8 cellular contexts compared by ENCODE assay signal in the genomic region with DNA sequence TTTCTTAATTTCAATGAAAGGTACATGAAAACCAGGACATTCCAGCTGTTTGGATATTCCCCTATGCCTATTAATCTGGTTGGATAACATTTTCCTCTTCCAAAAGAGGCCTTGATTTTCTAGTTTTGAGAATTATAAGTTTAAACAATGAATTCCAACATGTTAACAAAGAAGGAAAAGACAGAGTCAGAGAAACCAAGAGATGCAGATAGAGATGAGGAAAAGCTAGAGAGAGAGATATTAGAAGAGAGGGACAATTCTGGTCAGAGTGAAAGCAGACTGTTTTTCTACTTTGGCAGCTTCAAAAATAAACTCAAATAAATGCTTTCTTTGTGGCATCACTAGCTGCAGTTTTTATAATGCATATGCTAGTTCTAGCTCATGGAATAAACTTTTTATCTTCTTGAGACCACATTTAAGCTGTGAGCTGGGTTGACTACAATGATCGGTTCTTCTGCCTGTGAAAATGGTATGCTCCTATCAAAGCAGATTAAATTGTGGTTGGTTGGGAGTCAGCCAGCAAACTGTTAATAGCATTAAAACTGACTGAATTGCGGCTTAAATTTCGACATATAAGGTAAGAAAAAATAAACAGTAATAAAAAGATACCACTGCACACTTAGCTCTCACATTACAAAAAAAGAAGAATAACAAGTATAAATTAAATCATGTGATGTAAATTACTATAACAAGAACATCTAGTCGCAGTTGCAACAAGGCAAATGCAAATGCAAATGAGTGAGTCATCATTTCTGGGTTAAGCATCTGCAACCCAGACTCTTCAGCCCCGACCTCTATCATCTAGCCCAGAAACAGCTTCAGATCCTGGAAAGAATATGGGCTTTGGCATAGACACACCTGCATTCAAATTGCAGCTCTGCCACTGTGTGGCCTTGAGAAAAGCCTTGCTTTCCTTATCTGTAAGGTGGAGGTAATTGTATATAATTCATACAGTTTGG. TPM values are rescaled to one million over a fixed set of nuclear protein-coding genes. Genes with fewer than 3 reads are reported as not detected.
DNase-seq lines count a peak whose midpoint lies in the region; ATAC-seq and TF ChIP-seq lines count a peak whose summit lies in the region.

No MANE protein-coding gene starts in this region.

- H3K36me3 Mint-ChIP-seq in activated naive CD8-positive, alpha-beta T cell treated with anti-CD3 and anti-CD28 coated beads for 36 hours = no peaks in the 10 kb centered on the region
- no peaks in the 10 kb centered on the region for H3K36me3 Mint-ChIP-seq in neural crest cell (ENCODE audit: low read depth)

- no peaks in the 10 kb centered on the region for H3K79me2 ChIP-seq in Loucy (ENCODE audit: insufficient read depth, low read length)

- H3K4me2 ChIP-seq in Loucy (ENCODE audit: low read depth, low read length, poor library complexity, severe bottlenecking) = peak overlapping the region; percentile 83

- peaks cover 16% of the 10 kb centered on the region for H3K4me1 Mint-ChIP-seq in activated naive CD8-positive, alpha-beta T cell treated with anti-CD3 and anti-CD28 coated beads for 36 hours
- no peaks in the 10 kb centered on the region for H3K4me1 Mint-ChIP-seq in neural crest cell

- H3K4me1 ChIP-seq in Loucy (ENCODE audit: insufficient read depth, low read length, poor library complexity, severe bottlenecking) = peaks cover 6% of the 10 kb centered on the region
- H3K4me1 ChIP-seq in prostate gland (replicated peaks) = no peaks in the 10 kb centered on the region

- H3F3A ChIP-seq in Loucy (ENCODE audit: low read depth) = no peaks in the 10 kb centered on the region

- H3K4me3 ChIP-seq in Loucy (ENCODE audit: low read length, poor library complexity, severe bottlenecking) = peak overlapping the region; percentile 70
- no peak overlapping the region for H3K4me3 ChIP-seq in prostate gland

- H3K9ac ChIP-seq in Loucy (ENCODE audit: low read depth, low read length, poor library complexity, severe bottlenecking) = peak overlapping the region; percentile 55

- H2AFZ ChIP-seq in Loucy (ENCODE audit: low read length) = peak overlapping the region; percentile 85; the same call in 1 of the 2 replicates

- intact Hi-C loops in prostate gland (cut with DNase I) = loop anchor here (5.0 kb wide), 2 partner anchors 218 to 372 kb away; no protein-coding TSS in a partner anchor

- ATAC-seq in HG02571 (IDR thresholded peaks at IDR 0.05; ENCODE audit: unreplicated experiment) = no peak

- H3K27me3 Mint-ChIP-seq in activated naive CD8-positive, alpha-beta T cell treated with anti-CD3 and anti-CD28 coated beads for 36 hours = no peaks in the 10 kb centered on the region
- H3K27me3 Mint-ChIP-seq in neural crest cell (ENCODE audit: low read depth) = peaks cover 2% of the 10 kb centered on the region

- H3K36me3 ChIP-seq in Loucy (ENCODE audit: insufficient read depth, low read length) (no peaks in the 10 kb centered on the region), prostate gland (no peaks in the 10 kb centered on the region)

- 37% methylated on average over 5 of the region's 5 CpGs for WGBS in prostate gland

- no peaks in the 10 kb centered on the region for H4K20me1 ChIP-seq in Loucy (ENCODE audit: insufficient read depth, low read length, poor library complexity, severe bottlenecking)

- peak overlapping the region; percentile 76 for H3K4me3 Mint-ChIP-seq in activated naive CD8-positive, alpha-beta T cell treated with anti-CD3 and anti-CD28 coated beads for 36 hours
- no peak overlapping the region for H3K4me3 Mint-ChIP-seq in neural crest cell

- H3K9me3 Mint-ChIP-seq in activated naive CD8-positive, alpha-beta T cell treated with anti-CD3 and anti-CD28 coated beads for 36 hours = peaks cover 1% of the 10 kb centered on the region
- no peaks in the 10 kb centered on the region for H3K9me3 Mint-ChIP-seq in neural crest cell

- peak; percentile 54 for DNase-seq in DMS 273 (lab: John Stamatoyannopoulos, UW; ENCODE audit: unreplicated experiment)
- DNase-seq in DMS 273 treated with DMSO at 0.1 percent for 48 hours (lab: John Stamatoyannopoulos, UW) = no peak
- no peak for DNase-seq in activated naive CD8-positive, alpha-beta T cell treated with anti-CD3 and anti-CD28 coated beads for 36 hours
- DNase-seq in neural crest cell (ENCODE audit: low read depth, low spot score) = no peak
- no peak for DNase-seq in prostate gland (ENCODE audit: low spot score)
- DNase-seq in NCI-H146 (lab: John Stamatoyannopoulos, UW) = no peak

- 0 out of 2 replicates have a peak, but pooled peaks have one; percentile 8 for TF ChIP-seq CTCF in Loucy (conservative IDR thresholded peaks at IDR 0.05; ENCODE audit: low read length)
- TF ChIP-seq CTCF in neural crest cell (conservative IDR thresholded peaks at IDR 0.05) = peak; percentile 29
- no peak for TF ChIP-seq CTCF in prostate gland (IDR thresholded peaks at IDR 0.05)

- H3K9me2 ChIP-seq in Loucy (replicated peaks; ENCODE audit: low read depth, low read length) = no peaks in the 10 kb centered on the region

- no peaks in the 10 kb centered on the region for H3K9me3 ChIP-seq in Loucy (ENCODE audit: insufficient read depth, low read depth, low read length)
- no peaks in the 10 kb centered on the region for H3K9me3 ChIP-seq in prostate gland

- TF ChIP-seq POLR2A in prostate gland (IDR thresholded peaks at IDR 0.05) = no peak

- peak overlapping the region; percentile 88 for H3K27ac Mint-ChIP-seq in activated naive CD8-positive, alpha-beta T cell treated with anti-CD3 and anti-CD28 coated beads for 36 hours
- no peak overlapping the region for H3K27ac Mint-ChIP-seq in neural crest cell (ENCODE audit: unreplicated experiment)

- H3K27me3 ChIP-seq in Loucy (ENCODE audit: insufficient read depth, low read length, poor library complexity, severe bottlenecking) = no peaks in the 10 kb centered on the region
- H3K27me3 ChIP-seq in prostate gland (replicated peaks; ENCODE audit: insufficient read depth) = no peaks in the 10 kb centered on the region

- H3K27ac ChIP-seq in prostate gland = no peak overlapping the region

RNA-seq across cellular contexts. Expression of gene DHRS7, which starts 19.7 kb away (rescaled TPM):
- total RNA-seq in activated naive CD8-positive, alpha-beta T cell treated with anti-CD3 and anti-CD28 coated beads for 36 hours = 10 to 100 TPM; 61.1 to 63.8 TPM
- total RNA-seq in neural crest cell = 38.9 and 41.7 TPM in 2 replicates
- 1,000 to 10,000 TPM in 1 of 2 donors, 100 to 1,000 TPM in 1; 182 to 2,241 TPM for total RNA-seq in prostate gland

Comparison
In these comparisons a context has a peak if more than half of its experiments do, and no peak if none do; other contexts are left out.
1. CTCF ChIP-seq: peak in Loucy (single experiment) and neural crest cell (single experiment); none in prostate gland (0 of 4).